14 cellular contexts compared by ENCODE assay signal in the genomic region with DNA sequence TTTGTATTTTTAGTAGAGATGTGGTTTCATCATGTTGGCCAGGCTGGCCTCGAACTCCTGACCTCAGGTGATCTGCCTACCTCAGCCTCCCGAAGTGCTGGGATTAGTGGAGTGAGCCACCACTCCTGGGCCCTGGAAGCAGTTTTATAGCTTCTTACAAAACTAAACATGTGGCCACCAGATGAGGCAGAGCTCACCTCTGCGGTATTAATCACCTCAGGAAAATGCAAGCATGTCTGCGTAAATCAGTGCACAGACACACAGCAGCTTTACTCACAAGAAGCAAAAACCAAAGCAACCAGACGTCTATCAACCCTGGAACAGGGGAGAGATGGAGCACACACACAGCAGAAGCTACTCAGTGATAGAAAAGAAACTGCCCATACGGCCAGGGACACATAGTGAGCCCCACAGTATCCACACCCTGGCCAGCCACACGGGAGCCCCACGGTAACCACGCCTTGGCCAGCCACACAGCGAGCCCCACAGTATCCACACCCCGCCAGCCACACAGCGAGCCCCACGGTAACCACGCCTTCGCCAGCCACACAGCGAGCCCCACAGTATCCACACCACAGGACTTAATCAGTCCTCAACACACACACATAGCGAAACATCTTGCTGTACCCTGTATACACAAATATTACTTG. TPM values are rescaled to one million over a fixed set of nuclear protein-coding genes. Genes with fewer than 3 reads are reported as not detected.
A peak's percentile ranks its signal among the peaks of the same experiment; 100 is the strongest.
DNase-seq lines count a peak whose midpoint lies in the region; ATAC-seq and TF ChIP-seq lines count a peak whose summit lies in the region.
"Had no signal": no experiment of that assay in that cellular context is flagged by ENCODE, and none has a peak within 500 bp of the region (broad histone marks: within the 10 kb centered on the region; RNA-seq: fewer than 3 reads in every experiment).

No MANE protein-coding gene starts in this region.

- TF ChIP-seq CTCF in osteoblast (IDR thresholded peaks at IDR 0.05; ENCODE audit: extremely low read depth, low read depth, low read length) (no peak), Calu3 (IDR thresholded peaks at IDR 0.05; ENCODE audit: unreplicated experiment) (no peak)

- H3K27me3 Mint-ChIP-seq in activated CD4-positive, alpha-beta T cell treated with anti-CD3 and anti-CD28 coated beads, Interleukin-2, amount 10 ng/mL, durations not matched to agents 7 days and 5 days: no peaks in the 10 kb centered on the region
- no peaks in the 10 kb centered on the region for H3K27me3 Mint-ChIP-seq in central memory CD8-positive, alpha-beta T cell
- no peaks in the 10 kb centered on the region for H3K27me3 Mint-ChIP-seq in Calu3 (ENCODE audit: unreplicated experiment)
- no peaks in the 10 kb centered on the region for H3K27me3 Mint-ChIP-seq in stimulated activated naive B cell treated with anti-CD40 and anti-IgM and Interleukin-4, amounts not matched to agents 10 μg/mL and 1 μg/mL and 100 μg/mL, for 72 hours

- intact Hi-C loops in Calu3 (cut with micrococcal nuclease; ENCODE audit: unreplicated experiment): no loop called here

- H3K27me3 ChIP-seq in osteoblast (ENCODE audit: insufficient read depth, low read length): no peaks in the 10 kb centered on the region
- H3K27me3 ChIP-seq: cardiac muscle cell, sigmoid colon, transverse colon had no signal

- H3K9me3 ChIP-seq in KOPT-K1 (ENCODE audit: insufficient read depth, low read length, poor library complexity, severe bottlenecking) (peaks cover 28% of the 10 kb centered on the region), osteoblast (ENCODE audit: low read depth, low read length) (no peaks in the 10 kb centered on the region)

- peaks cover 22% of the 10 kb centered on the region for H3K4me1 Mint-ChIP-seq in activated CD4-positive, alpha-beta T cell treated with anti-CD3 and anti-CD28 coated beads, Interleukin-2, amount 10 ng/mL, durations not matched to agents 7 days and 5 days
- peaks cover 27% of the 10 kb centered on the region for H3K4me1 Mint-ChIP-seq in central memory CD8-positive, alpha-beta T cell
- no peaks in the 10 kb centered on the region for H3K4me1 Mint-ChIP-seq in Calu3 (ENCODE audit: low read depth, unreplicated experiment)
- H3K4me1 Mint-ChIP-seq in stimulated activated naive B cell treated with anti-CD40 and anti-IgM and Interleukin-4, amounts not matched to agents 10 μg/mL and 1 μg/mL and 100 μg/mL, for 72 hours: peaks cover 7 to 16% of the 10 kb centered on the region in 2 donors

- H3K79me2 ChIP-seq in osteoblast (ENCODE audit: insufficient read depth, low read length): no peaks in the 10 kb centered on the region

- ATAC-seq in central memory CD8-positive, alpha-beta T cell (replicated peaks; ENCODE audit: extremely low read depth, poor library complexity, severe bottlenecking): no peak
- no peak for ATAC-seq in stimulated activated naive B cell treated with anti-CD40 and anti-IgM and Interleukin-4, amounts not matched to agents 10 μg/mL and 1 μg/mL and 100 μg/mL, for 72 hours (replicated peaks)
- ATAC-seq: esophagus mucosa, mucosa of descending colon had no signal

- CTCF ChIA-PET in activated CD4-positive, alpha-beta T cell treated with anti-CD3 and anti-CD28 coated beads, Interleukin-2, amount 10 ng/mL, durations not matched to agents 7 days and 5 days (lab: Charles Lee): no interaction called here
- CTCF ChIA-PET in Calu3 (lab: Charles Lee): no interaction called here

- peak overlapping the region; percentile 90 for H3K27ac Mint-ChIP-seq in activated CD4-positive, alpha-beta T cell treated with anti-CD3 and anti-CD28 coated beads, Interleukin-2, amount 10 ng/mL, durations not matched to agents 7 days and 5 days
- H3K27ac Mint-ChIP-seq in central memory CD8-positive, alpha-beta T cell (ENCODE audit: low read depth): peak overlapping the region; percentile 84
- no peak overlapping the region for H3K27ac Mint-ChIP-seq in Calu3 (ENCODE audit: unreplicated experiment)
- no peak overlapping the region for H3K27ac Mint-ChIP-seq in stimulated activated naive B cell treated with anti-CD40 and anti-IgM and Interleukin-4, amounts not matched to agents 10 μg/mL and 1 μg/mL and 100 μg/mL, for 72 hours

- H3K4me3 Mint-ChIP-seq in activated CD4-positive, alpha-beta T cell treated with anti-CD3 and anti-CD28 coated beads, Interleukin-2, amount 10 ng/mL, durations not matched to agents 7 days and 5 days: no peak overlapping the region
- peak overlapping the region; percentile 44 for H3K4me3 Mint-ChIP-seq in central memory CD8-positive, alpha-beta T cell
- no peak overlapping the region for H3K4me3 Mint-ChIP-seq in Calu3 (ENCODE audit: low read depth, unreplicated experiment)
- H3K4me3 Mint-ChIP-seq in stimulated activated naive B cell treated with anti-CD40 and anti-IgM and Interleukin-4, amounts not matched to agents 10 μg/mL and 1 μg/mL and 100 μg/mL, for 72 hours: no peak overlapping the region

- H3K4me2 ChIP-seq in osteoblast (ENCODE audit: insufficient read depth, low read length): no peak overlapping the region

- H3K4me3 ChIP-seq in osteoblast (ENCODE audit: insufficient read depth, low read length): no peak overlapping the region
- H3K4me3 ChIP-seq: cardiac muscle cell, mucosa of descending colon, sigmoid colon, transverse colon had no signal

- H2AFZ ChIP-seq in osteoblast (ENCODE audit: low read length): no peak overlapping the region

- peak overlapping the region; percentile 94 for H3K27ac ChIP-seq in KOPT-K1 (ENCODE audit: low read depth, low read length, poor library complexity, severe bottlenecking)
- H3K27ac ChIP-seq in osteoblast (ENCODE audit: low read depth, low read length): no peak overlapping the region
- H3K27ac ChIP-seq: cardiac muscle cell, sigmoid colon, transverse colon had no signal

- H4K20me1 ChIP-seq in osteoblast (ENCODE audit: insufficient read depth, low read length): no peaks in the 10 kb centered on the region

- POLR2A ChIA-PET in activated CD4-positive, alpha-beta T cell treated with anti-CD3 and anti-CD28 coated beads, Interleukin-2, amount 10 ng/mL, durations not matched to agents 7 days and 5 days (lab: Charles Lee): no interaction called here

- H3K36me3 Mint-ChIP-seq in activated CD4-positive, alpha-beta T cell treated with anti-CD3 and anti-CD28 coated beads, Interleukin-2, amount 10 ng/mL, durations not matched to agents 7 days and 5 days (ENCODE audit: low read depth): peaks cover 48% of the 10 kb centered on the region
- peaks cover 19% of the 10 kb centered on the region for H3K36me3 Mint-ChIP-seq in central memory CD8-positive, alpha-beta T cell (ENCODE audit: insufficient read depth)
- H3K36me3 Mint-ChIP-seq in Calu3 (ENCODE audit: insufficient read depth, unreplicated experiment): peaks cover 19% of the 10 kb centered on the region
- H3K36me3 Mint-ChIP-seq in stimulated activated naive B cell treated with anti-CD40 and anti-IgM and Interleukin-4, amounts not matched to agents 10 μg/mL and 1 μg/mL and 100 μg/mL, for 72 hours: peaks cover 43 to 66% of the 10 kb centered on the region in 2 donors

- no peak for DNase-seq in activated CD4-positive, alpha-beta T cell treated with anti-CD3 and anti-CD28 coated beads, Interleukin-2, amount 10 ng/mL, durations not matched to agents 7 days and 5 days
- no peak for DNase-seq in activated CD4-positive, alpha-beta T cell treated with anti-CD3 and anti-CD28 coated beads, Interleukin-2, amount 50 U/mL, for 4 hours
- no peak for DNase-seq in central memory CD8-positive, alpha-beta T cell (ENCODE audit: low spot score in 2 of 2)
- DNase-seq in osteoblast (ENCODE audit: insufficient read length, low spot score, missing footprints) (peak; percentile 93), Calu3 (no peak), T-helper 9 cell (no peak)
- DNase-seq in stimulated activated naive B cell treated with anti-CD40 and anti-IgM and Interleukin-4, amounts not matched to agents 10 μg/mL and 1 μg/mL and 100 μg/mL, for 72 hours: no peak
- DNase-seq: NCI-H1417 treated with DMSO at 0.1 percent for 48 hours, sigmoid colon, transverse colon had no signal

- H3K4me1 ChIP-seq in osteoblast (ENCODE audit: insufficient read depth, low read length): no peaks in the 10 kb centered on the region
- H3K4me1 ChIP-seq: sigmoid colon, transverse colon had no signal

- H3K36me3 ChIP-seq in KOPT-K1 (ENCODE audit: insufficient read depth, low read length) (peaks cover 72% of the 10 kb centered on the region), osteoblast (ENCODE audit: insufficient read depth, low read length) (no peaks in the 10 kb centered on the region)

- BruUV-seq in Calu3 (replicated peaks; lab: Mats Ljungman, UMichigan): no TSS peak

- H3K9me3 Mint-ChIP-seq in activated CD4-positive, alpha-beta T cell treated with anti-CD3 and anti-CD28 coated beads, Interleukin-2, amount 10 ng/mL, durations not matched to agents 7 days and 5 days: peaks cover 22% of the 10 kb centered on the region
- H3K9me3 Mint-ChIP-seq in central memory CD8-positive, alpha-beta T cell: peaks cover 4% of the 10 kb centered on the region
- H3K9me3 Mint-ChIP-seq in Calu3 (ENCODE audit: low read depth, unreplicated experiment): peaks cover 2% of the 10 kb centered on the region
- H3K9me3 Mint-ChIP-seq in stimulated activated naive B cell treated with anti-CD40 and anti-IgM and Interleukin-4, amounts not matched to agents 10 μg/mL and 1 μg/mL and 100 μg/mL, for 72 hours: peaks cover 3 to 13% of the 10 kb centered on the region in 2 donors

RNA-seq across cellular contexts. Expression of gene PPP2R3B, which starts 30.2 kb away (rescaled TPM):
- total RNA-seq in activated CD4-positive, alpha-beta T cell treated with anti-CD3 and anti-CD28 coated beads, Interleukin-2, amount 10 ng/mL, durations not matched to agents 7 days and 5 days: 10 to 100 TPM; 30.6 to 33.8 TPM
- total RNA-seq in osteoblast: 10.3 and 13.4 TPM in 2 replicates
- total RNA-seq in Calu3 (2022): 25.4 and 26.9 TPM in 2 replicates

RNA-seq across cellular contexts. Expression of gene GTPBP6, which starts 37.9 kb away (rescaled TPM):
- 10 to 100 TPM; 48.5 to 52.1 TPM for total RNA-seq in activated CD4-positive, alpha-beta T cell treated with anti-CD3 and anti-CD28 coated beads, Interleukin-2, amount 10 ng/mL, durations not matched to agents 7 days and 5 days
- total RNA-seq in osteoblast (34.2 and 34.4 TPM in 2 replicates), Calu3 (2022) (30.2 and 32.9 TPM in 2 replicates)

Comparison
In these comparisons a context has a peak if more than half of its experiments do, and no peak if none do; other contexts are left out.
1. H3K27ac Mint-ChIP-seq: peak in activated CD4-positive, alpha-beta T cell treated with anti-CD3 and anti-CD28 coated beads, Interleukin-2, amount 10 ng/mL, durations not matched to agents 7 days and 5 days (single experiment) and central memory CD8-positive, alpha-beta T cell (single experiment); none in Calu3 (single experiment) and stimulated activated naive B cell treated with anti-CD40 and anti-IgM and Interleukin-4, amounts not matched to agents 10 μg/mL and 1 μg/mL and 100 μg/mL, for 72 hours (single experiment).